Comparison of ENCODE assay signal across 13 cellular contexts in the genomic region with DNA sequence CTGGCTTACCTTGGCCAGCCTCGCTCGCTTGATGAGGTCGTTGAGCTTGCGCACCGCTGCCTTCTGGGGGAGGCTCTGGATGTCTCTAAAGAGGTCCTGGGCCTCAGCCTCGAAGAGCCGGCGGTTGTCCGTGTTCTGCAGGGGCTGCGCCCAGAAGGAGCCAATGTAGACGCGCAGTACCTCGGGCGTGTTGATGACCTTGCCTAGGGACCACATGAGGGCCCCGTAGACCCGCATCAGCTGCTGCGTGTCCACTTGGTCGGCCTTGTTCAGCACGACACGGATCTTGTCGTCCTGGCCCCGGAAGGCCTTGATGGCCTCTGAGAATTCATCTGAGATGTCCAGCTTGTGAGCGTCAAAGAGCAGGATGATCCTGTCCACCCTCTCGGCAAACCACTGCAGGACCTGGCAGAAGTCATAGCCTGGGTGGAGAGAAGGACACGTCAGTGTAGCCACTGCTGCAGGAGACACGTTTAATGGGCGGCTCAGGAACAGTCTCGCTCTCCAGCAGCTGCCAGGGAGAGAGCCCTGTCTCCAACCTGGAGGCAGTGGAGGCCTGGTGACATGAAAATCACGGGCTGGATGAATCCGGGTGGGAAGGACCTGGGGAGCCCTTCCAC. TPM values are rescaled to one million over a fixed set of nuclear protein-coding genes. Genes with fewer than 3 reads are reported as not detected.
DNase-seq lines count a peak whose midpoint lies in the region; ATAC-seq, FAIRE-seq and TF ChIP-seq lines count a peak whose summit lies in the region.
"Had no signal": no experiment of that assay in that cellular context is flagged by ENCODE, and none has a peak within 500 bp of the region (broad histone marks: within the 10 kb centered on the region; RNA-seq: fewer than 3 reads in every experiment).

No MANE protein-coding gene starts in this region.

- intact Hi-C loops in pancreas (cut with DNase I), result no loop called here

- no peak overlapping the region for H3K4me3 ChIP-seq in BLaER1
- H3K4me3 ChIP-seq in cardiac muscle cell, result no peak overlapping the region
- H3K4me3 ChIP-seq in pancreas, result no peak overlapping the region
- H3K4me3 ChIP-seq: HAP-1 had no signal

- H3K9ac ChIP-seq in BLaER1, result peak overlapping the region; percentile 23; the same call in 1 of the 2 replicates

- H3K27ac ChIP-seq in BLaER1 (peak overlapping the region; percentile 63), cardiac muscle cell (peak overlapping the region; percentile 90), pancreas (peak overlapping the region; percentile 59 to 75 (median 69))

- WGBS in pancreas, 2 donors, result 39 to 49% methylated on average over 30 of the region's 30 CpGs

- H3K36me3 ChIP-seq in BLaER1, result peaks cover 9% of the 10 kb centered on the region; the same call in 1 of the 2 replicates
- no peaks in the 10 kb centered on the region for H3K36me3 ChIP-seq in cardiac muscle cell
- peaks cover 0 to 4% (median 0%) of the 10 kb centered on the region in 3 donors for H3K36me3 ChIP-seq in pancreas

- H3K27me3 ChIP-seq in BLaER1 (no peaks in the 10 kb centered on the region), cardiac muscle cell (no peaks in the 10 kb centered on the region), pancreas (no peaks in the 10 kb centered on the region)

- H3K9me3 ChIP-seq in BLaER1 (peaks cover 12% of the 10 kb centered on the region; the same call in 1 of the 2 replicates), cardiac muscle cell (ENCODE audit: low read depth) (no peaks in the 10 kb centered on the region), pancreas (no peaks in the 10 kb centered on the region)
- H3K9me3 ChIP-seq: HAP-1 had no signal

- DNase-seq in NCI-H69 (lab: John Stamatoyannopoulos, UW), result peak; percentile 3
- no peak for DNase-seq in cardiac muscle cell (ENCODE audit: low read depth in 1 of 2, low spot score in 1 of 2)
- DNase-seq in pancreas, result peak; percentile 45 to 72 (median 64)
- DNase-seq in SKM-1 (lab: John Stamatoyannopoulos, UW; ENCODE audit: unreplicated experiment), result no peak
- no peak for DNase-seq in GOT3 (lab: John Stamatoyannopoulos, UW)
- DNase-seq in NCI-H187 (lab: John Stamatoyannopoulos, UW), result no peak
- DNase-seq: activated naive CD4-positive, alpha-beta T cell treated with anti-CD3 and anti-CD28 coated beads, Interleukin-2, amount 10 ng/mL, durations not matched to agents 7 days and 5 days; GF-D8; MV-4-11; NCI-H2081 had no signal

- no peaks in the 10 kb centered on the region for H4K20me1 ChIP-seq in BLaER1

- ATAC-seq in pancreas (peak; percentile 24 to 52 (median 43)), HG03139 (IDR thresholded peaks at IDR 0.05; ENCODE audit: unreplicated experiment) (no peak)

- FAIRE-seq in pancreas (lab: Jason Lieb, UNC), result no peak

- TF ChIP-seq CTCF in cardiac muscle cell (IDR thresholded peaks at IDR 0.05; ENCODE audit: low read depth, low read length) (no peak), pancreas (IDR thresholded peaks at IDR 0.05) (no peak)

- peak overlapping the region; percentile 85 for H3K4me2 ChIP-seq in BLaER1

- H3K4me1 ChIP-seq in BLaER1 (peaks cover 100% of the 10 kb centered on the region), cardiac muscle cell (ENCODE audit: low read depth) (peaks cover 84% of the 10 kb centered on the region), pancreas (peaks cover 36 to 76% (median 46%) of the 10 kb centered on the region in 3 donors)
- H3K4me1 ChIP-seq: HAP-1 had no signal

RNA-seq across cellular contexts. Expression of a gene that starts 25.5 kb away (rescaled TPM):
- total RNA-seq in cardiac muscle cell, result 2.1 and 3.0 TPM in 2 replicates
- polyA plus RNA-seq in cardiac muscle cell, result 0.62 and 0.70 TPM in 2 replicates
- total RNA-seq in pancreas, result 1 to 10 TPM in 2 of 6 donors, under 1 TPM in 4; 0.32 to 4.0 (median 0.60) TPM
- polyA plus RNA-seq in pancreas, result 10 to 100 TPM in 1 of 2 donors, 1 to 10 TPM in 1; 9.5 to 11.4 TPM

RNA-seq across cellular contexts. Expression of a gene that starts 53.0 kb away (rescaled TPM):
- total RNA-seq in cardiac muscle cell (42.8 and 56.4 TPM in 2 replicates), pancreas (10 to 100 TPM in 2 of 6 donors, 1 to 10 TPM in 4; 8.3 to 22.8 (median 8.6) TPM)
- polyA plus RNA-seq in cardiac muscle cell (47.4 and 70.5 TPM in 2 replicates), pancreas (1 to 10 TPM; 8.1 to 8.5 TPM)

Comparison
In these comparisons a context has a peak if more than half of its experiments do, and no peak if none do; other contexts are left out.
1. DNase-seq: peak in NCI-H69 (single experiment) and pancreas (6 of 6); none in cardiac muscle cell (0 of 2), SKM-1 (single experiment), GOT3 (single experiment) and NCI-H187 (0 of 2).
2. Peak in every context shown above with its lines, with median percentiles within 50 percentile points of each other: H3K27ac ChIP-seq.